In the genomic region with DNA sequence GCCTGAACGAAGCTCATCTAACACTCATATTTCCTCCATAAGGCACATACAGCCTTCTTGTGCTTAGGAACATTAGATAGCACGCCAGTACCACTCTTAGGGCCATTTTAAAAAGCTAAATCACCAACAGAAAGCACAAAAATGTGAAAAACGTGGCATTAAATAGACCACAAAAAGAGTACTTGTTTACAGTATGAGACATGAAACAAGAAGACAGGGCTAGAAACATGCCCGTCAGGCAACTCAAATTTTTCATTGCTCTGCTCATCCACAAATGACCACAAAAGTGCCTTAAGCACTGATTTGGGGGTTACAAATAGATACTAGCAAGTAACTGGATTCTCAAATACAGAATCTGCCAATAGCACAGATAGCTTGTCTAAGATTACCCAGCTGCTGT, we compare ENCODE assay signal across 17 cellular contexts.
DNase-seq lines count a peak whose midpoint lies in the region; ATAC-seq, FAIRE-seq and TF ChIP-seq lines count a peak whose summit lies in the region.
"Had no signal": no experiment of that assay in that cellular context is flagged by ENCODE, and none has a peak within 500 bp of the region (broad histone marks: within the 10 kb centered on the region; RNA-seq: fewer than 3 reads in every experiment).

No MANE protein-coding gene starts in this region.

- H3K27ac ChIP-seq in mammary epithelial cell (ENCODE audit: insufficient read depth, low read depth, low read length), result no peak overlapping the region
- no peak overlapping the region for H3K27ac ChIP-seq in RWPE2 (ENCODE audit: poor library complexity, severe bottlenecking)
- peak overlapping the region; percentile 69 for H3K27ac ChIP-seq in smooth muscle cell (ENCODE audit: low read depth)
- H3K27ac ChIP-seq in HepG2 (ENCODE audit: extremely low read length, insufficient read depth, low read length), result no peak overlapping the region
- H3K27ac ChIP-seq: 22Rv1, BLaER1 had no signal

- H3K36me3 Mint-ChIP-seq in MCF 10A (ENCODE audit: insufficient read depth, unreplicated experiment) (no peaks in the 10 kb centered on the region), endothelial cell (ENCODE audit: low read depth, unreplicated experiment) (peaks cover 41% of the 10 kb centered on the region)

- H3K27me3 Mint-ChIP-seq in MCF 10A (ENCODE audit: insufficient read depth, unreplicated experiment) (no peaks in the 10 kb centered on the region), endothelial cell (ENCODE audit: unreplicated experiment) (peaks cover 13% of the 10 kb centered on the region)
- H3K27me3 Mint-ChIP-seq: CD8-positive, alpha-beta memory T cell had no signal

- WGBS in mammary epithelial cell (ENCODE audit: low coverage, missing lambda C conversion rate), result 40% methylated on average over 4 of the region's 4 CpGs
- 22% methylated on average over 4 of the region's 4 CpGs for WGBS in smooth muscle cell (ENCODE audit: low lambda C conversion rate)
- 21% methylated on average over 4 of the region's 4 CpGs for WGBS in HepG2 (ENCODE audit: low lambda C conversion rate)

- TF ChIP-seq RAD21 in HepG2 (CRISPR knock-in tag; IDR thresholded peaks at IDR 0.05), result no peak

- H3K9me3 ChIP-seq in mammary epithelial cell (replicated peaks; ENCODE audit: insufficient read depth, low read length), result peaks cover under 1% of the 10 kb centered on the region
- no peaks in the 10 kb centered on the region for H3K9me3 ChIP-seq in RWPE2 (ENCODE audit: severe bottlenecking)
- H3K9me3 ChIP-seq in smooth muscle cell (replicated peaks; ENCODE audit: low read depth), result no peaks in the 10 kb centered on the region
- 0 out of 2 replicates have a peak, but pooled peaks cover 5% of the 10 kb centered on the region for H3K9me3 ChIP-seq in HepG2 (ENCODE audit: low read length)

- H4K20me1 ChIP-seq in mammary epithelial cell (ENCODE audit: insufficient read depth, low read length) (no peaks in the 10 kb centered on the region), smooth muscle cell (ENCODE audit: low read depth) (no peaks in the 10 kb centered on the region), HepG2 (ENCODE audit: insufficient read depth, low read length) (no peaks in the 10 kb centered on the region)
- H4K20me1 ChIP-seq: BLaER1 had no signal

- POLR2A ChIA-PET in MCF 10A (lab: Yijun Ruan, JAX) (no interaction called here), HepG2 (lab: Yijun Ruan, JAX) (no interaction called here)

- H3K36me3 ChIP-seq in mammary epithelial cell (ENCODE audit: insufficient read depth, low read length) (no peaks in the 10 kb centered on the region), RWPE2 (ENCODE audit: low read depth) (no peaks in the 10 kb centered on the region), smooth muscle cell (ENCODE audit: low read depth) (no peaks in the 10 kb centered on the region), HepG2 (replicated peaks in 1 of 2; ENCODE audit: control insufficient read depth in 1 of 2, insufficient read depth in 2 of 2, low read length in 2 of 2) (no peaks in the 10 kb centered on the region)

- intact Hi-C loops in mammary epithelial cell (cut with micrococcal nuclease), result no loop called here
- intact Hi-C loops in MCF 10A (cut with micrococcal nuclease), result no loop called here
- intact Hi-C loops in HepG2 (cut with micrococcal nuclease; ENCODE audit: unreplicated experiment), result no loop called here

- ATAC-seq in RWPE2 (ENCODE audit: low read depth) (peak; percentile 19; the same call in 1 of the 3 replicates), HepG2 (no peak)

- TF ChIP-seq CTCF in mammary epithelial cell (conservative IDR thresholded peaks at IDR 0.05 in 1 of 2, IDR thresholded peaks at IDR 0.05 in 1 of 2; ENCODE audit: extremely low read depth in 1 of 2, insufficient read depth in 1 of 2, low read depth in 1 of 2, low read length in 2 of 2), result no peak
- TF ChIP-seq CTCF in MCF 10A (IDR thresholded peaks at IDR 0.05; ENCODE audit: unreplicated experiment), result no peak
- TF ChIP-seq CTCF in RWPE2 (IDR thresholded peaks at IDR 0.05; ENCODE audit: poor library complexity, severe bottlenecking), result no peak
- no peak for TF ChIP-seq CTCF in endothelial cell (IDR thresholded peaks at IDR 0.05; ENCODE audit: unreplicated experiment)
- no peak for TF ChIP-seq CTCF in smooth muscle cell (IDR thresholded peaks at IDR 0.05; ENCODE audit: borderline replicate concordance, insufficient read depth, poor library complexity, severe bottlenecking)
- TF ChIP-seq CTCF in HepG2 (CRISPR knock-in tag; IDR thresholded peaks at IDR 0.05), result no peak

- H3K4me1 ChIP-seq in mammary epithelial cell (ENCODE audit: insufficient read depth, low read length), result no peaks in the 10 kb centered on the region
- H3K4me1 ChIP-seq in RWPE2 (ENCODE audit: insufficient read depth, poor library complexity, severe bottlenecking), result peaks cover 3% of the 10 kb centered on the region
- H3K4me1 ChIP-seq in smooth muscle cell (ENCODE audit: low read depth), result no peaks in the 10 kb centered on the region
- no peaks in the 10 kb centered on the region for H3K4me1 ChIP-seq in HepG2 (ENCODE audit: insufficient read depth, low read length)
- H3K4me1 ChIP-seq: Caco-2 had no signal

- H3K4me3 ChIP-seq in mammary epithelial cell (replicated peaks in 1 of 3; ENCODE audit: insufficient read depth in 1 of 3, low read depth in 2 of 3, low read length in 3 of 3) (no peak overlapping the region), RWPE2 (ENCODE audit: severe bottlenecking) (no peak overlapping the region), smooth muscle cell (no peak overlapping the region), HepG2 (replicated peaks in 1 of 3; ENCODE audit: insufficient read depth in 1 of 3, low read depth in 2 of 3, low read length in 3 of 3) (no peak overlapping the region)
- H3K4me3 ChIP-seq: BLaER1 had no signal

- H3K27ac Mint-ChIP-seq in MCF 10A (ENCODE audit: low read depth, unreplicated experiment) (no peak overlapping the region), endothelial cell (ENCODE audit: unreplicated experiment) (peak overlapping the region; percentile 68)
- H3K27ac Mint-ChIP-seq: CD8-positive, alpha-beta memory T cell had no signal

- DNase-seq in mammary epithelial cell (peak; percentile 39), MCF 10A (ENCODE audit: unreplicated experiment) (no peak), RWPE2 (ENCODE audit: low spot score) (no peak), endothelial cell (ENCODE audit: low spot score) (no peak), smooth muscle cell (lab: John Stamatoyannopoulos, UW; ENCODE audit: unreplicated experiment) (no peak), HepG2 (ENCODE audit: low spot score) (no peak), 8988T (no peak), NCI-H146 (lab: John Stamatoyannopoulos, UW) (no peak)
- DNase-seq: AML-193; Caco-2; CD8-positive, alpha-beta memory T cell; DMS53; GOT3; H9 had no signal

- in situ Hi-C loops in mammary epithelial cell (cut with MboI; ENCODE audit: low sequenced_read_pairs in 2 of 2) (no loop called here), HepG2 (cut with HindIII; ENCODE audit: extremely low pct_ligation_motif_present, low pct_unique_long_range_greater_than_20kb) (no loop called here)

- H3K9ac ChIP-seq in mammary epithelial cell (ENCODE audit: insufficient read depth, low read length), result no peak overlapping the region
- no peak overlapping the region for H3K9ac ChIP-seq in smooth muscle cell (ENCODE audit: low read depth)
- no peak overlapping the region for H3K9ac ChIP-seq in HepG2 (ENCODE audit: insufficient read depth, low read depth, low read length)
- H3K9ac ChIP-seq: BLaER1 had no signal

- no peaks in the 10 kb centered on the region for H3K27me3 ChIP-seq in mammary epithelial cell (ENCODE audit: insufficient read depth, low read length)
- H3K27me3 ChIP-seq in RWPE2 (ENCODE audit: insufficient read depth, poor library complexity, severe bottlenecking), result no peaks in the 10 kb centered on the region
- no peaks in the 10 kb centered on the region for H3K27me3 ChIP-seq in smooth muscle cell (ENCODE audit: low read depth)
- H3K27me3 ChIP-seq in HepG2 (ENCODE audit: control insufficient read depth in 1 of 2, insufficient read depth in 2 of 2, low read length in 2 of 2), result 0 out of 5 replicates have a peak, but pooled peaks cover 0 to under 1% of the 10 kb centered on the region in 2 experiments
- H3K27me3 ChIP-seq: BLaER1 had no signal

- H3K4me2 ChIP-seq in mammary epithelial cell (ENCODE audit: insufficient read depth, low read depth, low read length), result no peak overlapping the region
- peak overlapping the region; percentile 38 for H3K4me2 ChIP-seq in smooth muscle cell
- H3K4me2 ChIP-seq in HepG2 (ENCODE audit: low read depth, low read length), result no peak overlapping the region
- H3K4me2 ChIP-seq: BLaER1 had no signal

- no peaks in the 10 kb centered on the region for H3K4me1 Mint-ChIP-seq in MCF 10A (ENCODE audit: insufficient read depth, unreplicated experiment)
- peaks cover 57% of the 10 kb centered on the region for H3K4me1 Mint-ChIP-seq in endothelial cell (ENCODE audit: unreplicated experiment)

- H3K79me2 ChIP-seq in mammary epithelial cell (ENCODE audit: insufficient read depth, low read length), result no peaks in the 10 kb centered on the region
- no peaks in the 10 kb centered on the region for H3K79me2 ChIP-seq in smooth muscle cell (ENCODE audit: low read depth)
- no peaks in the 10 kb centered on the region for H3K79me2 ChIP-seq in HepG2 (ENCODE audit: insufficient read depth, low read length)

- H3F3A ChIP-seq in smooth muscle cell (ENCODE audit: low read depth), result no peaks in the 10 kb centered on the region

- H2AFZ ChIP-seq in mammary epithelial cell (ENCODE audit: low read depth, low read length) (no peak overlapping the region), smooth muscle cell (ENCODE audit: low read depth) (no peak overlapping the region), HepG2 (ENCODE audit: low read length) (no peak overlapping the region)

- no peak for FAIRE-seq in HepG2 (lab: Jason Lieb, UNC)
- FAIRE-seq: GM18507 had no signal

- TF ChIP-seq EP300 in HepG2 (IDR thresholded peaks at IDR 0.05; ENCODE audit: low read depth in 2 of 2, low read length in 2 of 2) (no peak), HepG2 (CRISPR knock-in tag; IDR thresholded peaks at IDR 0.05; ENCODE audit: borderline replicate concordance) (no peak)

- BruUV-seq in mammary epithelial cell (replicated peaks; lab: Mats Ljungman, UMichigan), result no TSS peak
- BruUV-seq in MCF 10A (replicated peaks; lab: Mats Ljungman, UMichigan), result no TSS peak
- BruUV-seq in HepG2 (replicated peaks; lab: Mats Ljungman, UMichigan), result no TSS peak

- H3K9me3 Mint-ChIP-seq in MCF 10A (ENCODE audit: unreplicated experiment) (peaks cover 7% of the 10 kb centered on the region), endothelial cell (ENCODE audit: unreplicated experiment) (peaks cover 4% of the 10 kb centered on the region)

- CTCF ChIA-PET in mammary epithelial cell (lab: Charles Lee; ENCODE audit: low non-redundant PET), result no interaction called here
- CTCF ChIA-PET in MCF 10A (lab: Yijun Ruan, JAX), result interaction anchor here (0.9 to 1.6 kb wide), 3 partner anchors 12 to 453 kb away, joined by 3 to 4 read pairs (median 3); no protein-coding TSS in a partner anchor
- CTCF ChIA-PET in HepG2 (lab: Yijun Ruan, JAX; ENCODE audit: low intra/inter-chr PET ratio, low total read pairs), result no interaction called here

- dilution Hi-C loops in mammary epithelial cell (cut with HindIII; ENCODE audit: low sequenced_read_pairs), result no loop called here

- TF ChIP-seq POLR2A in HepG2 (IDR thresholded peaks at IDR 0.05; ENCODE audit: insufficient read depth in 1 of 2, low read depth in 2 of 2, low read length in 2 of 2), result no peak

- H3K4me3 Mint-ChIP-seq in MCF 10A (ENCODE audit: unreplicated experiment) (no peak overlapping the region), endothelial cell (ENCODE audit: unreplicated experiment) (peak overlapping the region; percentile 21)
- H3K4me3 Mint-ChIP-seq: CD8-positive, alpha-beta memory T cell; H9 had no signal
